ENCODE assay signal across 9 cellular contexts in genomic region chr20:45470262-45470931, GRCh38. TPM values are rescaled to one million over a fixed set of nuclear protein-coding genes. Genes with fewer than 3 reads are reported as not detected.
DNase-seq lines count a peak whose midpoint lies in the region; ATAC-seq and TF ChIP-seq lines count a peak whose summit lies in the region.
"Had no signal": no experiment of that assay in that cellular context is flagged by ENCODE, and none has a peak within 500 bp of the region (broad histone marks: within the 10 kb centered on the region; RNA-seq: fewer than 3 reads in every experiment).

No MANE protein-coding gene starts in this region.

- peaks cover 0 to 17% of the 10 kb centered on the region in 2 donors for H3K27me3 ChIP-seq in tibial artery

- DNase-seq in GM10266 (ENCODE audit: extremely low spot score) (peak; percentile 38), RPMI8226 (peak; percentile 20), endothelial cell (ENCODE audit: low spot score) (peak; percentile 51), mucosa of descending colon (peak; percentile 73 to 82 (median 82)), tibial artery (peak in 1 of 2 donors; percentile 35), hepatic stellate cell (ENCODE audit: low spot score) (no peak)

- ATAC-seq in HG02588 (IDR thresholded peaks at IDR 0.05; ENCODE audit: unreplicated experiment) (peak; percentile 66), mucosa of descending colon (peak; percentile 74), GM19351 (IDR thresholded peaks at IDR 0.05; ENCODE audit: unreplicated experiment) (no peak)

- intact Hi-C loops in mucosa of descending colon (cut with DNase I, micrococcal nuclease) (no loop called here), tibial artery (cut with DNase I; ENCODE audit: low total_unique reads) (no loop called here)

- H3K9me3 ChIP-seq in mucosa of descending colon, result no peaks in the 10 kb centered on the region
- H3K9me3 ChIP-seq in tibial artery, result no peaks in the 10 kb centered on the region

- TF ChIP-seq CTCF in GM10266 (IDR thresholded peaks at IDR 0.05; ENCODE audit: control insufficient read depth, insufficient read depth, low read depth, missing control alignments), result no peak
- no peak for TF ChIP-seq CTCF in endothelial cell (IDR thresholded peaks at IDR 0.05; ENCODE audit: unreplicated experiment)
- TF ChIP-seq CTCF in mucosa of descending colon (IDR thresholded peaks at IDR 0.05), result no peak
- TF ChIP-seq CTCF in tibial artery (IDR thresholded peaks at IDR 0.05), result no peak

- peak overlapping the region; percentile 56 for H3K27ac ChIP-seq in tibial artery

- H3K4me1 ChIP-seq in mucosa of descending colon (ENCODE audit: low read depth), result peaks cover 12% of the 10 kb centered on the region
- H3K4me1 ChIP-seq in tibial artery, result peaks cover 0 to 22% (median 17%) of the 10 kb centered on the region in 4 donors

- no peaks in the 10 kb centered on the region for H3K9me3 Mint-ChIP-seq in endothelial cell (ENCODE audit: unreplicated experiment)

- H3K36me3 ChIP-seq in mucosa of descending colon (ENCODE audit: low read depth) (no peaks in the 10 kb centered on the region), tibial artery (no peaks in the 10 kb centered on the region)

- no peaks in the 10 kb centered on the region for H3K36me3 Mint-ChIP-seq in endothelial cell (ENCODE audit: low read depth, unreplicated experiment)

- peaks cover 5% of the 10 kb centered on the region for H3K4me1 Mint-ChIP-seq in endothelial cell (ENCODE audit: unreplicated experiment)

- H3K27ac Mint-ChIP-seq in endothelial cell (ENCODE audit: unreplicated experiment), result no peak overlapping the region

- H3K4me3 ChIP-seq in mucosa of descending colon (no peak overlapping the region), tibial artery (peak overlapping the region; percentile 48 to 63)

- H3K4me3 Mint-ChIP-seq in endothelial cell (ENCODE audit: unreplicated experiment), result peak overlapping the region; percentile 76

- H3K27me3 Mint-ChIP-seq in endothelial cell (ENCODE audit: unreplicated experiment), result peaks cover 13% of the 10 kb centered on the region

RNA-seq across cellular contexts. Expression of gene WFDC2, which starts 0.8 kb away (rescaled TPM):
- total RNA-seq in endothelial cell (ENCODE audit: unreplicated experiment), result 4.6 TPM
- 100 to 1,000 TPM in 1 of 3 donors, 10 to 100 TPM in 2; 65.7 to 183 (median 78.0) TPM for total RNA-seq in mucosa of descending colon

RNA-seq across cellular contexts. Expression of gene SPINT3, which starts 45.0 kb away (rescaled TPM):
- total RNA-seq in endothelial cell (ENCODE audit: unreplicated experiment) (not detected), mucosa of descending colon (not detected)
- total RNA-seq: temporal lobe had no signal

RNA-seq across cellular contexts. Expression of gene PIGT, which starts 54.5 kb away (rescaled TPM):
- total RNA-seq in endothelial cell (ENCODE audit: unreplicated experiment) (68.6 TPM), mucosa of descending colon (100 to 1,000 TPM in 2 of 3 donors, 10 to 100 TPM in 1; 92.1 to 137 (median 124) TPM)

Comparison
In these comparisons a context has a peak if more than half of its experiments do, and no peak if none do; other contexts are left out.
1. RNA of gene WFDC2, which starts 0.8 kb away (total RNA-seq): 65.7 to 183 TPM in mucosa of descending colon; 4.6 TPM in endothelial cell (single experiment); every median in the first group is over 10 times any median in the second.